ENCODE assay signal across 13 cellular contexts in the genomic region with DNA sequence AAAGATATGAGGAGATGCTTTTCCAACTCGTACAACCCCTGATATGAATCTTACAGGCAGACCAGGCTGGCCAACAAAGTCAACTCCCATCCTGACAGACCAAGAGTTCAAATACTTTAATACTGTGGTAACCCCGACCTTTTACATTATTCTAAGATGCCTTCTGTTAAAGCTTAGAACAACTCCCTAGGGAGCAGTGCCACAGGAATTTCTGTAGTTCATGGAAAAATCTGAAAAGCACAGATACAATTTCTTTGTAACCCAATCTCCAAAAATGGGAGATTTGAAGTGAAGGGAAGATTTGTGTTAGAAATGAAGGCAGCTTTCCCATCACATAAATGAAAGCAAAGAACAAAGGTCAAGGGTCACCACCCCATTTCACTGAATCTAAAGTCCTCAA.
DNase-seq lines count a peak whose midpoint lies in the region; ATAC-seq, FAIRE-seq and TF ChIP-seq lines count a peak whose summit lies in the region.
"Had no signal": no experiment of that assay in that cellular context is flagged by ENCODE, and none has a peak within 500 bp of the region (broad histone marks: within the 10 kb centered on the region; RNA-seq: fewer than 3 reads in every experiment).

No MANE protein-coding gene starts in this region.

- peaks cover 15% of the 10 kb centered on the region for H3K9me3 Mint-ChIP-seq in glutamatergic neuron (ENCODE audit: unreplicated experiment)
- H3K9me3 Mint-ChIP-seq: activated naive CD8-positive, alpha-beta T cell treated with anti-CD3 and anti-CD28 coated beads for 36 hours had no signal

- peak overlapping the region; percentile 64 for H3K27ac Mint-ChIP-seq in glutamatergic neuron (ENCODE audit: unreplicated experiment)
- H3K27ac Mint-ChIP-seq: activated naive CD8-positive, alpha-beta T cell treated with anti-CD3 and anti-CD28 coated beads for 36 hours had no signal

- DNase-seq in A549 (ENCODE audit: low read depth in 1 of 2, low spot score in 1 of 2) (no peak), H4 (ENCODE audit: low spot score) (peak; percentile 50), SK-N-SH (no peak), glutamatergic neuron (no peak), left lobe of liver (ENCODE audit: low spot score) (no peak)
- DNase-seq in central memory CD4-positive, alpha-beta T cell: no peak
- DNase-seq: activated naive CD8-positive, alpha-beta T cell treated with anti-CD3 and anti-CD28 coated beads for 36 hours; dermis blood vessel endothelial cell; DMS79; stimulated activated CD4-positive, alpha-beta T cell treated with anti-CD3 and anti-CD28 coated beads, Interleukin-15, amount 100 ng/mL, for 24 hours had no signal

- WGBS in A549 (ENCODE audit: missing lambda C conversion rate): 7% methylated on average over 2 of the region's 2 CpGs
- WGBS in SK-N-SH (ENCODE audit: low lambda C conversion rate): 31% methylated on average over 2 of the region's 2 CpGs

- no peaks in the 10 kb centered on the region for H3K36me3 Mint-ChIP-seq in glutamatergic neuron (ENCODE audit: unreplicated experiment)
- H3K36me3 Mint-ChIP-seq: activated naive CD8-positive, alpha-beta T cell treated with anti-CD3 and anti-CD28 coated beads for 36 hours had no signal

- no peak overlapping the region for H3K9ac ChIP-seq in SK-N-SH

- peaks cover 6% of the 10 kb centered on the region for H3K27me3 Mint-ChIP-seq in glutamatergic neuron (ENCODE audit: unreplicated experiment)
- H3K27me3 Mint-ChIP-seq: activated naive CD8-positive, alpha-beta T cell treated with anti-CD3 and anti-CD28 coated beads for 36 hours had no signal

- H2AFZ ChIP-seq in SK-N-SH (ENCODE audit: low read depth): no peak overlapping the region

- H3K4me2 ChIP-seq in A549 (peak overlapping the region; percentile 75), SK-N-SH (0 out of 2 replicates have a peak overlapping the region, but pooled peaks have one; percentile 5)

- peaks cover 61% of the 10 kb centered on the region for H3K4me1 Mint-ChIP-seq in glutamatergic neuron (ENCODE audit: low read depth, unreplicated experiment)
- H3K4me1 Mint-ChIP-seq: activated naive CD8-positive, alpha-beta T cell treated with anti-CD3 and anti-CD28 coated beads for 36 hours had no signal

- H3K4me1 ChIP-seq in A549 (peaks cover 96% of the 10 kb centered on the region), SK-N-SH (ENCODE audit: control insufficient read depth in 1 of 2, insufficient read depth in 2 of 2, low read depth in 1 of 2, low read length in 1 of 2) (peaks cover 19 to 44% of the 10 kb centered on the region in 2 experiments)

- TF ChIP-seq EP300 in A549 (IDR thresholded peaks at IDR 0.05) (no peak), SK-N-SH (IDR thresholded peaks at IDR 0.05; ENCODE audit: borderline replicate concordance in 1 of 2, low read depth in 1 of 2, low read length in 1 of 2) (0 out of 4 replicates have a peak, but pooled peaks of 1 of the 2 experiments have one; percentile 20)

- ATAC-seq in A549 (peak in 1 of 2 experiments; percentile 44; a peak in 3 of 6 replicates), left lobe of liver (no peak), GM21381 (IDR thresholded peaks at IDR 0.05; ENCODE audit: unreplicated experiment) (no peak), GM21619 (IDR thresholded peaks at IDR 0.05; ENCODE audit: unreplicated experiment) (no peak)

- peaks cover 32% of the 10 kb centered on the region for H3F3A ChIP-seq in SK-N-SH (replicated peaks; ENCODE audit: insufficient read depth)

- H4K20me1 ChIP-seq in SK-N-SH (ENCODE audit: insufficient read depth): peaks cover 96% of the 10 kb centered on the region

- TF ChIP-seq RAD21 in A549 (conservative IDR thresholded peaks at IDR 0.05 in 1 of 2, IDR thresholded peaks at IDR 0.05 in 1 of 2): no peak
- no peak for TF ChIP-seq RAD21 in SK-N-SH (IDR thresholded peaks at IDR 0.05; ENCODE audit: low read length)

- H3K79me2 ChIP-seq in SK-N-SH (ENCODE audit: insufficient read depth): peaks cover 100% of the 10 kb centered on the region

- H3K4me3 Mint-ChIP-seq in glutamatergic neuron (ENCODE audit: unreplicated experiment): peak overlapping the region; percentile 70
- H3K4me3 Mint-ChIP-seq: activated naive CD8-positive, alpha-beta T cell treated with anti-CD3 and anti-CD28 coated beads for 36 hours had no signal

- no peaks in the 10 kb centered on the region for H3K27me3 ChIP-seq in SK-N-SH (ENCODE audit: insufficient read depth)

- no peak for FAIRE-seq in A549 (lab: Jason Lieb, UNC)
- FAIRE-seq: RCC 7860 had no signal

- no peak overlapping the region for H3K4me3 ChIP-seq in A549
- no peak overlapping the region for H3K4me3 ChIP-seq in SK-N-SH (ENCODE audit: low read depth in 2 of 2, low read length in 1 of 2)

- POLR2A ChIA-PET in A549 (lab: Yijun Ruan, JAX) (no interaction called here), SK-N-SH (lab: Yijun Ruan, JAX) (no interaction called here)

- H3K27ac ChIP-seq in A549 (peak overlapping the region; percentile 11 to 77; a peak in 4 of 6 replicates), SK-N-SH (ENCODE audit: low read depth in 2 of 2, low read length in 1 of 2) (peak overlapping the region in 1 of 2 experiments; percentile 71; a peak in 2 of 4 replicates)

- H3K9me3 ChIP-seq in A549: no peaks in the 10 kb centered on the region
- H3K9me3 ChIP-seq in SK-N-SH: no peaks in the 10 kb centered on the region

- TF ChIP-seq CTCF in A549 (IDR thresholded peaks at IDR 0.05): no peak
- no peak for TF ChIP-seq CTCF in SK-N-SH (IDR thresholded peaks at IDR 0.05)
- TF ChIP-seq CTCF in glutamatergic neuron (IDR thresholded peaks at IDR 0.05; ENCODE audit: partially characterized antibody, unreplicated experiment): no peak

- CTCF ChIA-PET in A549 (lab: Yijun Ruan, JAX) (interaction anchor here (0.6 to 1.8 kb wide), 5 partner anchors 10 to 50 kb away, joined by 3 to 6 read pairs (median 3); no protein-coding TSS in a partner anchor), SK-N-SH (lab: Yijun Ruan, JAX) (interaction anchor here (0.7 to 2.4 kb wide), 4 partner anchors 11 to 99 kb away, joined by 3 to 8 read pairs (median 4); no protein-coding TSS in a partner anchor)

- no peak for TF ChIP-seq POLR2A in A549 (IDR thresholded peaks at IDR 0.05; ENCODE audit: low read length)

- no peaks in the 10 kb centered on the region for H3K9me2 ChIP-seq in SK-N-SH

- H3K36me3 ChIP-seq in SK-N-SH (replicated peaks in 1 of 2; ENCODE audit: control insufficient read depth in 1 of 2, insufficient read depth in 2 of 2, low read length in 1 of 2): peaks cover 0 to 8% of the 10 kb centered on the region in 2 experiments

TF ChIP-seq in A549, 52 proteins besides CTCF, POLR2A, EP300 and RAD21 (continues in another document):
- TF ChIP-seq MYC (IDR thresholded peaks at IDR 0.05; ENCODE audit: borderline replicate concordance, low read length): no peak
- no peak for TF ChIP-seq NPAS2 (CRISPR knock-in tag; IDR thresholded peaks at IDR 0.05; ENCODE audit: borderline replicate concordance)
- TF ChIP-seq, protein P1, sequence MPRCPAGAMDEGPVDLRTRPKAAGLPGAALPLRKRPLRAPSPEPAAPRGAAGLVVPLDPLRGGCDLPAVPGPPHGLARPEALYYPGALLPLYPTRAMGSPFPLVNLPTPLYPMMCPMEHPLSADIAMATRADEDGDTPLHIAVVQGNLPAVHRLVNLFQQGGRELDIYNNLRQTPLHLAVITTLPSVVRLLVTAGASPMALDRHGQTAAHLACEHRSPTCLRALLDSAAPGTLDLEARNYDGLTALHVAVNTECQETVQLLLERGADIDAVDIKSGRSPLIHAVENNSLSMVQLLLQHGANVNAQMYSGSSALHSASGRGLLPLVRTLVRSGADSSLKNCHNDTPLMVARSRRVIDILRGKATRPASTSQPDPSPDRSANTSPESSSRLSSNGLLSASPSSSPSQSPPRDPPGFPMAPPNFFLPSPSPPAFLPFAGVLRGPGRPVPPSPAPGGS (IDR thresholded peaks at IDR 0.05): no peak
- no peak for TF ChIP-seq CBX2 (IDR thresholded peaks at IDR 0.05; ENCODE audit: borderline replicate concordance, low read depth)
- TF ChIP-seq HOXB5 (CRISPR knock-in tag; IDR thresholded peaks at IDR 0.05): no peak
- TF ChIP-seq RFX5 (IDR thresholded peaks at IDR 0.05): no peak
- TF ChIP-seq USF2 (IDR thresholded peaks at IDR 0.05): no peak
- TF ChIP-seq KDM5A (IDR thresholded peaks at IDR 0.05): no peak
- TF ChIP-seq HDAC2 (IDR thresholded peaks at IDR 0.05): no peak

TF ChIP-seq in SK-N-SH, 30 proteins besides CTCF, POLR2A, EP300 and RAD21:
- TF ChIP-seq JUND (IDR thresholded peaks at IDR 0.05) (no peak), TAF1 (IDR thresholded peaks at IDR 0.05; ENCODE audit: borderline replicate concordance, low read depth, low read length) (no peak), IRF3 (IDR thresholded peaks at IDR 0.05; ENCODE audit: low read depth, low read length) (no peak), NFIC (IDR thresholded peaks at IDR 0.05; ENCODE audit: borderline replicate concordance) (peak; percentile 16; the same call in 1 of the 2 replicates), RXRA (IDR thresholded peaks at IDR 0.05; ENCODE audit: borderline replicate concordance, low read depth) (peak; percentile 38; the same call in 1 of the 2 replicates), MEF2A (IDR thresholded peaks at IDR 0.05; ENCODE audit: borderline replicate concordance, low read depth) (no peak)
